ENCODE assay signal across 15 cellular contexts in genomic region chr12:93163260-93164036, GRCh38.
DNase-seq lines count a peak whose midpoint lies in the region; ATAC-seq, FAIRE-seq and TF ChIP-seq lines count a peak whose summit lies in the region.
"Had no signal": no experiment of that assay in that cellular context is flagged by ENCODE, and none has a peak within 500 bp of the region (broad histone marks: within the 10 kb centered on the region; RNA-seq: fewer than 3 reads in every experiment).

No MANE protein-coding gene starts in this region.

- no peaks in the 10 kb centered on the region for H3K9me3 ChIP-seq in thoracic aorta
- H3K9me3 ChIP-seq: gastrocnemius medialis, neutrophil had no signal

- H3K4me1 ChIP-seq in thoracic aorta (ENCODE audit: control insufficient read depth in 1 of 2, low read depth in 2 of 2) = peaks cover 4 to 8% of the 10 kb centered on the region in 2 donors

- DNase-seq in GM03348 (ENCODE audit: low spot score) (peak; percentile 80), RKO (ENCODE audit: low spot score) (peak; percentile 28), fibroblast of mammary gland (ENCODE audit: low read depth) (peak; percentile 87), thoracic aorta (ENCODE audit: low spot score) (no peak), RCC 7860 (ENCODE audit: low spot score) (no peak)
- DNase-seq in activated T-cell treated with anti-CD3 and anti-CD28 coated beads, Interleukin-2, amount 50 U/mL, for 1 hour = no peak
- DNase-seq: activated naive CD4-positive, alpha-beta T cell treated with Interleukin-2 at 50 U/mL for 16 hours; gastrocnemius medialis; NCI-H1930; stimulated activated CD4-positive, alpha-beta T cell treated with anti-CD3 and anti-CD28 coated beads, Interleukin-4, amount 100 ng/mL, for 4 hours; T-helper 1 cell had no signal

- no peak for FAIRE-seq in RCC 7860 (lab: Jason Lieb, UNC)
- FAIRE-seq: G401.6, urothelium cell line had no signal

- no peaks in the 10 kb centered on the region for H3K27me3 ChIP-seq in thoracic aorta (replicated peaks; ENCODE audit: insufficient read depth)
- H3K27me3 ChIP-seq: gastrocnemius medialis, neutrophil had no signal

- peak; percentile 36 for ATAC-seq in thoracic aorta (ENCODE audit: insufficient number of reproducible peaks, low FRiP score, low read depth)
- no peak for ATAC-seq in GM18517 (IDR thresholded peaks at IDR 0.05; ENCODE audit: unreplicated experiment)
- ATAC-seq: gastrocnemius medialis had no signal

- H3K36me3 ChIP-seq in thoracic aorta = no peaks in the 10 kb centered on the region
- H3K36me3 ChIP-seq: gastrocnemius medialis, neutrophil had no signal

- no peak overlapping the region for H3K27ac ChIP-seq in thoracic aorta
- H3K27ac ChIP-seq: gastrocnemius medialis, neutrophil had no signal

- no peak overlapping the region for H3K4me3 ChIP-seq in fibroblast of mammary gland (ENCODE audit: control insufficient read depth, low read depth, low read length)
- H3K4me3 ChIP-seq in thoracic aorta = no peak overlapping the region
- H3K4me3 ChIP-seq: gastrocnemius medialis had no signal

- TF ChIP-seq CTCF in fibroblast of mammary gland (conservative IDR thresholded peaks at IDR 0.05; ENCODE audit: control insufficient read depth, insufficient read depth, low read depth, low read length) (no peak), thoracic aorta (IDR thresholded peaks at IDR 0.05) (no peak)

Comparison
In these comparisons a context has a peak if more than half of its experiments do, and no peak if none do; other contexts are left out.
1. DNase-seq: peak in GM03348 (single experiment), RKO (single experiment) and fibroblast of mammary gland (single experiment); none in thoracic aorta (single experiment), RCC 7860 (single experiment) and activated T-cell treated with anti-CD3 and anti-CD28 coated beads, Interleukin-2, amount 50 U/mL, for 1 hour (single experiment).